ENCODE assay signal across 1 cellular context in genomic region chr11:27352781-27353180, GRCh38.
TF ChIP-seq lines count a peak whose summit lies in the region.

No MANE protein-coding gene starts in this region.

TF ChIP-seq in GM23338, 12 proteins besides CTCF, POLR2A, EP300 and RAD21 (continued from another document):
- no peak for TF ChIP-seq REST (IDR thresholded peaks at IDR 0.05; ENCODE audit: unreplicated experiment)
- no peak for TF ChIP-seq NANOG (IDR thresholded peaks at IDR 0.05; ENCODE audit: borderline replicate concordance)
- TF ChIP-seq POLR2AphosphoS5 (IDR thresholded peaks at IDR 0.05; ENCODE audit: low read depth) = no peak
- no peak for TF ChIP-seq ETS1 (IDR thresholded peaks at IDR 0.05)
- no peak for TF ChIP-seq EZH2 (IDR thresholded peaks at IDR 0.05; ENCODE audit: low read depth, unreplicated experiment)
- no peak for TF ChIP-seq ZNF114 (CRISPR knock-in tag; IDR thresholded peaks at IDR 0.05)
- no peak for TF ChIP-seq ZNF331 (CRISPR knock-in tag; IDR thresholded peaks at IDR 0.05; ENCODE audit: low read depth)
